Comparison of ENCODE assay signal across 1 cellular context in genomic region chr19:48635263-48635965, GRCh38.
TF ChIP-seq lines count a peak whose summit lies in the region.

No MANE protein-coding gene starts in this region.

TF ChIP-seq in K562, 482 proteins besides CTCF, POLR2A, EP300 and RAD21 (continued from another document):
- TF ChIP-seq FIP1L1 (IDR thresholded peaks at IDR 0.05; ENCODE audit: low read depth, low read length, poor library complexity, severe bottlenecking), result peak; percentile 45
- TF ChIP-seq RBM39 (optimal IDR thresholded peaks at IDR 0.05; ENCODE audit: low read depth, low read length), result no peak
- TF ChIP-seq, protein P1, sequence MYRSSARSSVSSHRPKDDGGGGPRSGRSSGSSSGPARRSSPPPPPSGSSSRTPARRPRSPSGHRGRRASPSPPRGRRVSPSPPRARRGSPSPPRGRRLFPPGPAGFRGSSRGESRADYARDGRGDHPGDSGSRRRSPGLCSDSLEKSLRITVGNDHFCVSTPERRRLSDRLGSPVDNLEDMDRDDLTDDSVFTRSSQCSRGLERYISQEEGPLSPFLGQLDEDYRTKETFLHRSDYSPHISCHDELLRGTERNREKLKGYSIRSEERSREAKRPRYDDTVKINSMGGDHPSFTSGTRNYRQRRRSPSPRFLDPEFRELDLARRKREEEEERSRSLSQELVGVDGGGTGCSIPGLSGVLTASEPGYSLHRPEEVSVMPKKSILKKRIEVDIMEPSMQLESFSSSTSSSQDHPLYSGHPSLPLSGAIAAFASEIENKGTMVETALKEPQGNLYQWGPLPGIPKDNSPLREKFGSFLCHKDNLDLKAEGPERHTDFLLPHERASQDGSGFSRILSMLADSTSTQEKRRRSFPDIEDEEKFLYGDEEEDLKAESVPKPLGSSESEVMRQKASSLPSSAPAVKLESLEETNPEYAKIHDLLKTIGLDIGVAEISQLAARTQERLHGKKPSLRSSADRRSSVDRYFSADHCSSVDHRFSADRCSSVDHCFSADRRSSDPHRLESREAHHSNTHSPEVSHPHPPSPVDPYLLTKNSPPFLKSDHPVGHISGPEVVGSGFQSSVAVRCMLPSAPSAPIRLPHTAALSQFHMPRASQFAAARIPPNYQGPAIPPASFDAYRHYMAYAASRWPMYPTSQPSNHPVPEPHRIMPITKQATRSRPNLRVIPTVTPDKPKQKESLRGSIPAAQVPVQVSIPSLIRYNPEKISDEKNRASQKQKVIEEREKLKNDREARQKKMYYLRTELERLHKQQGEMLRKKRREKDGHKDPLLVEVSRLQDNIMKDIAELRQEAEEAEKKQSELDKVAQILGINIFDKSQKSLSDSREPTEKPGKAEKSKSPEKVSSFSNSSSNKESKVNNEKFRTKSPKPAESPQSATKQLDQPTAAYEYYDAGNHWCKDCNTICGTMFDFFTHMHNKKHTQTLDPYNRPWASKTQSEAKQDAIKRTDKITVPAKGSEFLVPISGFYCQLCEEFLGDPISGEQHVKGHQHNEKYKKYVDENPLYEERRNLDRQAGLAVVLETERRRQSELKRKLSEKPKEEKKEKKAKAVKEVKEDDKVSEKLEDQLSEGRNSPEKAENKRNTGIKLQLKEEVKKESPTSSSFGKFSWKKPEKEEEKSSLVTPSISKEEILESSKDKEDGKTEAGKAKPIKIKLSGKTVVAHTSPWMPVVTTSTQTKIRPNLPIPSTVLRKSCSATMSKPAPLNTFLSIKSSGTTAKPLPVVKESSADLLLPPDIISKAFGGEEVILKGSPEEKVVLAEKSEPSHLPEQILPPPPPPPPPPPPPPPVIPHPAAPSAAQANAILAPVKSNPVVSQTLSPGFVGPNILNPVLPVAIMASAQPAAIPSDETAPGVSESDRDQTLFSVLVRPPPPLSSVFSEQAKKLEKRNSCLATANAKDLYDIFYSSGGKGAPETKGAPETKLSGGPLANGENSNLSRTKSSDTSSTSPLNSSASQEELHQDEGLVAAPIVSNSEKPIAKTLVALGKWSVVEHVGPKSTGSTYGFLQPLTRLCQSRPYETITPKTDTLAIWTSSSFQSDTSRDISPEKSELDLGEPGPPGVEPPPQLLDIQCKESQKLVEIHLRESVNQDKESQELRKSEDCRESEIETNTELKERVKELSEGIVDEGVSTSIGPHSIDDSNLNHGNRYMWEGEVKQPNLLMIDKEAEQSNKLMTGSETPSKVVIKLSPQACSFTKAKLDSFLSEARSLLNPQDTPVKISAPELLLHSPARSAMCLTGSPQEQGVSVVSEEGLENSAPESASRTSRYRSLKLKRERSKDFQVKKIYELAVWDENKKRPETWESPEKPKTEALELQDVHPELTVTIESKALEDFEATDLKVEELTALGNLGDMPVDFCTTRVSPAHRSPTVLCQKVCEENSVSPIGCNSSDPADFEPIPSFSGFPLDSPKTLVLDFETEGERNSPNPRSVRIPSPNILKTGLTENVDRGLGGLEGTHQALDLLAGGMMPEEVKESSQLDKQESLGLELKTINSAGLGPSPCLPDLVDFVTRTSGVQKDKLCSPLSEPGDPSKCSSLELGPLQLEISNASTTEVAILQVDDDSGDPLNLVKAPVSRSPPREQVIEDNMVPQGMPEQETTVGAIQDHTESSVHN (IDR thresholded peaks at IDR 0.05; ENCODE audit: borderline replicate concordance in 1 of 2, low read depth in 1 of 2), result no peak
- peak; percentile 51 for TF ChIP-seq CHD1 (IDR thresholded peaks at IDR 0.05; ENCODE audit: low read length)
- TF ChIP-seq RB1 (IDR thresholded peaks at IDR 0.05; ENCODE audit: low read depth), result peak; percentile 74
- TF ChIP-seq, protein P2, sequence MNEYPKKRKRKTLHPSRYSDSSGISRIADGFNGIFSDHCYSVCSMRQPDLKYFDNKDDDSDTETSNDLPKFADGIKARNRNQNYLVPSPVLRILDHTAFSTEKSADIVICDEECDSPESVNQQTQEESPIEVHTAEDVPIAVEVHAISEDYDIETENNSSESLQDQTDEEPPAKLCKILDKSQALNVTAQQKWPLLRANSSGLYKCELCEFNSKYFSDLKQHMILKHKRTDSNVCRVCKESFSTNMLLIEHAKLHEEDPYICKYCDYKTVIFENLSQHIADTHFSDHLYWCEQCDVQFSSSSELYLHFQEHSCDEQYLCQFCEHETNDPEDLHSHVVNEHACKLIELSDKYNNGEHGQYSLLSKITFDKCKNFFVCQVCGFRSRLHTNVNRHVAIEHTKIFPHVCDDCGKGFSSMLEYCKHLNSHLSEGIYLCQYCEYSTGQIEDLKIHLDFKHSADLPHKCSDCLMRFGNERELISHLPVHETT (CRISPR knock-in tag; conservative IDR thresholded peaks at IDR 0.05 in 1 of 2, IDR thresholded peaks at IDR 0.05 in 1 of 2), result peak in 1 of 2 experiments; percentile 42; a peak in 1 of 4 replicates
- TF ChIP-seq ZBTB1 (CRISPR knock-in tag; IDR thresholded peaks at IDR 0.05; ENCODE audit: borderline replicate concordance, low read depth), result no peak
TF ChIP-seq in K562: peak in this region for 31.
